ENCODE assay signal across 1 cellular context in genomic region chr10:3890602-3891352, GRCh38.
TF ChIP-seq lines count a peak whose summit lies in the region.

No MANE protein-coding gene starts in this region.

TF ChIP-seq in K562, 482 proteins besides CTCF, POLR2A, EP300 and RAD21 (continued from another document and continues in another):
- peak; percentile 79 for TF ChIP-seq ZNF707 (CRISPR knock-in tag; conservative IDR thresholded peaks at IDR 0.05)
- peak; percentile 33 for TF ChIP-seq HDAC3 (IDR thresholded peaks at IDR 0.05; ENCODE audit: borderline replicate concordance, partially characterized antibody)
- TF ChIP-seq HDAC2 (IDR thresholded peaks at IDR 0.05): no peak
- TF ChIP-seq PHB (CRISPR knock-in tag; IDR thresholded peaks at IDR 0.05): 0 out of 2 replicates have a peak, but pooled peaks have one; percentile 84
- TF ChIP-seq ZBTB26 (CRISPR knock-in tag; IDR thresholded peaks at IDR 0.05): peak; percentile 97
- peak; percentile 95 for TF ChIP-seq ILK (tag; IDR thresholded peaks at IDR 0.05; ENCODE audit: borderline replicate concordance, low read depth)
- peak; percentile 96 for TF ChIP-seq HEY1 (CRISPR knock-in tag; IDR thresholded peaks at IDR 0.05; ENCODE audit: borderline replicate concordance)
- TF ChIP-seq TSHZ1 (CRISPR knock-in tag; IDR thresholded peaks at IDR 0.05): peak; percentile 98
- no peak for TF ChIP-seq CBX5 (IDR thresholded peaks at IDR 0.05; ENCODE audit: borderline replicate concordance, low read depth)
- TF ChIP-seq STAT6 (CRISPR knock-in tag; IDR thresholded peaks at IDR 0.05): no peak
- TF ChIP-seq ZNF518B (CRISPR knock-in tag; IDR thresholded peaks at IDR 0.05): peak; percentile 61; the same call in 1 of the 2 replicates
- TF ChIP-seq E2F4 (CRISPR knock-in tag; IDR thresholded peaks at IDR 0.05; ENCODE audit: low read depth): no peak
- peak; percentile 41; the same call in 1 of the 2 replicates for TF ChIP-seq RNF2 (IDR thresholded peaks at IDR 0.05)
- no peak for TF ChIP-seq ZBED1 (IDR thresholded peaks at IDR 0.05)
- no peak for TF ChIP-seq THAP12 (CRISPR knock-in tag; IDR thresholded peaks at IDR 0.05)
- no peak for TF ChIP-seq IRF2 (CRISPR knock-in tag; IDR thresholded peaks at IDR 0.05)
- TF ChIP-seq ADNP (tag; IDR thresholded peaks at IDR 0.05): peak; percentile 64; the same call in 1 of the 2 replicates
- no peak for TF ChIP-seq ZHX1 (conservative IDR thresholded peaks at IDR 0.05; ENCODE audit: low read length)
- TF ChIP-seq FOXP4 (CRISPR knock-in tag; IDR thresholded peaks at IDR 0.05; ENCODE audit: borderline replicate concordance): no peak
- no peak for TF ChIP-seq MIER1 (IDR thresholded peaks at IDR 0.05; ENCODE audit: low read depth)
- no peak for TF ChIP-seq CBFB (CRISPR knock-in tag; IDR thresholded peaks at IDR 0.05)
- no peak for TF ChIP-seq RBM14 (IDR thresholded peaks at IDR 0.05; ENCODE audit: borderline replicate concordance, insufficient read depth, low read depth, low read length)
- peak; percentile 75; the same call in 1 of the 2 replicates for TF ChIP-seq ZNF780A (CRISPR knock-in tag; IDR thresholded peaks at IDR 0.05)
- TF ChIP-seq NFE2L1 (tag; IDR thresholded peaks at IDR 0.05; ENCODE audit: borderline replicate concordance, low read depth): peak; percentile 81
- TF ChIP-seq ZFP30 (CRISPR knock-in tag; IDR thresholded peaks at IDR 0.05; ENCODE audit: borderline replicate concordance): no peak
- no peak for TF ChIP-seq ZZZ3 (IDR thresholded peaks at IDR 0.05)
- TF ChIP-seq PCBP2 (IDR thresholded peaks at IDR 0.05; ENCODE audit: low read depth, low read length, poor library complexity, severe bottlenecking): no peak
- no peak for TF ChIP-seq ZNF282 (CRISPR knock-in tag; IDR thresholded peaks at IDR 0.05)
- no peak for TF ChIP-seq PTBP1 (IDR thresholded peaks at IDR 0.05; ENCODE audit: low read depth, low read length)
- no peak for TF ChIP-seq NR2C2 (CRISPR knock-in tag; IDR thresholded peaks at IDR 0.05)
- peak; percentile 95 for TF ChIP-seq NR2C2 (tag; IDR thresholded peaks at IDR 0.05)
- peak; percentile 37; the same call in 1 of the 2 replicates for TF ChIP-seq PKNOX1 (IDR thresholded peaks at IDR 0.05)
- peak; percentile 96 for TF ChIP-seq HINFP (tag; conservative IDR thresholded peaks at IDR 0.05; ENCODE audit: low read depth)
- no peak for TF ChIP-seq CSDE1 (IDR thresholded peaks at IDR 0.05)
- TF ChIP-seq ELF2 (CRISPR knock-in tag; IDR thresholded peaks at IDR 0.05): peak; percentile 95
- no peak for TF ChIP-seq POLR2AphosphoS2 (IDR thresholded peaks at IDR 0.05; ENCODE audit: low read length)
